Comparison of ENCODE assay signal across 2 cellular contexts in the genomic region with DNA sequence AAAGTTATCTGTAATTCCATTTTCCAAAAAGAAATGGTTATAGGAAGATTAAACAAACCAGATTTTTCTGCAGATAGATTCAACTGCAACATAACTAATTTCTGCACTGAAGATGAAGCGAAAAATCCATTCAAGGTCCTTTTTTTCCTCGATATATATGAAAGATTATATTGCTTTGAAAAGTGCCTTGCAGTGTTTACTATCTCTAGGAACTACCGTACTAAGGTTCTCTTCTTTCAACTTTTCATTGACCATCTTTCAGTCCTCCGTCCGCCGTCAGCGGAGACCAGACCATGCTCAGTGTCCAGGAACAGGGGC.
TF ChIP-seq lines count a peak whose summit lies in the region.

No MANE protein-coding gene starts in this region.

TF ChIP-seq in H1, 55 proteins besides CTCF, POLR2A, EP300 and RAD21:
- no peak for TF ChIP-seq SP1 (IDR thresholded peaks at IDR 0.05; ENCODE audit: low read depth, low read length)
- TF ChIP-seq HDAC6 (IDR thresholded peaks at IDR 0.05; ENCODE audit: low read depth, low read length) = no peak
- 0 out of 2 replicates have a peak, but pooled peaks have one; percentile 16 for TF ChIP-seq PHF8 (conservative IDR thresholded peaks at IDR 0.05; ENCODE audit: low read depth, low read length)
- TF ChIP-seq BCL11A (IDR thresholded peaks at IDR 0.05; ENCODE audit: low read depth in 2 of 2, low read length in 2 of 2) = no peak

TF ChIP-seq in GM12891, 5 proteins besides CTCF, POLR2A, EP300 and RAD21:
- TF ChIP-seq POLR2AphosphoS5 (IDR thresholded peaks at IDR 0.05; ENCODE audit: low read depth, low read length) = no peak
- no peak for TF ChIP-seq SPI1 (IDR thresholded peaks at IDR 0.05; ENCODE audit: low read depth, low read length)
- no peak for TF ChIP-seq POU2F2 (IDR thresholded peaks at IDR 0.05; ENCODE audit: low read depth, low read length)
- TF ChIP-seq TAF1 (IDR thresholded peaks at IDR 0.05; ENCODE audit: low read depth, low read length) = no peak
- TF ChIP-seq PAX5 (IDR thresholded peaks at IDR 0.05; ENCODE audit: insufficient read depth, low read length, severe bottlenecking) = no peak
